In genomic region chr4:129676934-129677333, GRCh38 we compare ENCODE assay signal across 11 cellular contexts.
"Had no signal": no experiment of that assay in that cellular context is flagged by ENCODE, and none has a peak within 500 bp of the region (broad histone marks: within the 10 kb centered on the region; RNA-seq: fewer than 3 reads in every experiment).

No MANE protein-coding gene starts in this region.

- FAIRE-seq: H1, H54 had no signal

- DNase-seq: GM23248, GOT3, H7, H9, HCEC 1CT, HFFc6 had no signal

- H3K4me1 Mint-ChIP-seq: GM23338, H9 had no signal

- H3K36me3 ChIP-seq: HAP-1 had no signal

- H3K4me3 ChIP-seq: GM23248, GM23338, HAP-1 had no signal

- H3K27ac Mint-ChIP-seq: GM23338, H9, HFFc6 had no signal

- H3K9me3 ChIP-seq: HAP-1 had no signal

- ATAC-seq: GM23338, HCT116 had no signal

- H3K4me3 Mint-ChIP-seq: GM23338, H9, HFFc6 had no signal

- H3K4me2 ChIP-seq: GM23338 had no signal

- H3K27ac ChIP-seq: GM23248 had no signal

- H3K4me1 ChIP-seq: HAP-1 had no signal
